ENCODE assay signal across 14 cellular contexts in genomic region chr17:40500190-40500589, GRCh38. TPM values are rescaled to one million over a fixed set of nuclear protein-coding genes. Genes with fewer than 3 reads are reported as not detected.
DNase-seq lines count a peak whose midpoint lies in the region; ATAC-seq, FAIRE-seq and TF ChIP-seq lines count a peak whose summit lies in the region.
"Had no signal": no experiment of that assay in that cellular context is flagged by ENCODE, and none has a peak within 500 bp of the region (broad histone marks: within the 10 kb centered on the region; RNA-seq: fewer than 3 reads in every experiment).

No MANE protein-coding gene starts in this region.

- H4K20me1 ChIP-seq in GM23248 (ENCODE audit: insufficient read depth) (no peaks in the 10 kb centered on the region), keratinocyte (ENCODE audit: control insufficient read depth, extremely low read depth, insufficient read depth, low read length) (peaks cover 50% of the 10 kb centered on the region)

- in situ Hi-C loops in GM23248 (cut with MboI) (no loop called here), gastrocnemius medialis (cut with MboI; ENCODE audit: low sequenced_read_pairs in 4 of 4) (no loop called here), HAP-1 (cut with MboI; ENCODE audit: low sequenced_read_pairs) (no loop called here)

- H3K9me3 ChIP-seq in GM23248 (ENCODE audit: low read depth): no peaks in the 10 kb centered on the region
- peaks cover 4% of the 10 kb centered on the region for H3K9me3 ChIP-seq in adipocyte (ENCODE audit: control insufficient read depth, low read length)
- no peaks in the 10 kb centered on the region for H3K9me3 ChIP-seq in keratinocyte (ENCODE audit: control insufficient read depth, low read depth, low read length)
- no peaks in the 10 kb centered on the region for H3K9me3 ChIP-seq in gastrocnemius medialis
- no peaks in the 10 kb centered on the region for H3K9me3 ChIP-seq in HAP-1
- H3K9me3 ChIP-seq: BE2C had no signal

- H3K9ac ChIP-seq in GM23248 (peak overlapping the region; percentile 35; the same call in 1 of the 2 replicates), adipocyte (ENCODE audit: low read length) (peak overlapping the region; percentile 78), keratinocyte (ENCODE audit: control insufficient read depth, extremely low read depth, insufficient read depth, low read length) (peak overlapping the region; percentile 99)

- DNase-seq in GM23248 (no peak), adipocyte (ENCODE audit: low read depth) (no peak), keratinocyte (ENCODE audit: low read depth, low spot score) (no peak), gastrocnemius medialis (no peak), foreskin fibroblast (no peak), HAP-1 (ENCODE audit: low spot score in 2 of 2) (no peak), cerebellum (ENCODE audit: low spot score) (no peak), HCEC 1CT (no peak)
- DNase-seq: KG1 had no signal

- no peaks in the 10 kb centered on the region for H3K27me3 ChIP-seq in GM23248 (replicated peaks; ENCODE audit: insufficient read depth)
- H3K27me3 ChIP-seq in adipocyte (replicated peaks; ENCODE audit: control insufficient read depth, insufficient read depth, low read length): no peaks in the 10 kb centered on the region
- H3K27me3 ChIP-seq in keratinocyte (ENCODE audit: control insufficient read depth, extremely low read depth, insufficient read depth, low read length): no peaks in the 10 kb centered on the region
- H3K27me3 ChIP-seq in gastrocnemius medialis: no peaks in the 10 kb centered on the region
- no peaks in the 10 kb centered on the region for H3K27me3 ChIP-seq in HAP-1 (ENCODE audit: low read depth)
- H3K27me3 ChIP-seq: BE2C had no signal

- no peak overlapping the region for H2AFZ ChIP-seq in GM23248
- H2AFZ ChIP-seq in keratinocyte (ENCODE audit: control insufficient read depth, low read length): no peak overlapping the region

- dilution Hi-C loops in keratinocyte (cut with MboI; ENCODE audit: extremely low pct_ligation_motif_present, low sequenced_read_pairs): no loop called here

- no peak for TF ChIP-seq CTCF in keratinocyte (optimal IDR thresholded peaks at IDR 0.05 in 1 of 3, IDR thresholded peaks at IDR 0.05 in 1 of 3, conservative IDR thresholded peaks at IDR 0.05 in 1 of 3; ENCODE audit: extremely low read depth in 1 of 3, insufficient read depth in 2 of 3, low read length in 3 of 3)
- TF ChIP-seq CTCF in gastrocnemius medialis (IDR thresholded peaks at IDR 0.05 in 4 of 5, conservative IDR thresholded peaks at IDR 0.05 in 1 of 5): no peak
- no peak for TF ChIP-seq CTCF in foreskin fibroblast (IDR thresholded peaks at IDR 0.05; ENCODE audit: low read depth, low read length)

- H3K4me1 ChIP-seq in GM23248 (ENCODE audit: insufficient read depth): peaks cover 28% of the 10 kb centered on the region
- peaks cover 27% of the 10 kb centered on the region for H3K4me1 ChIP-seq in adipocyte (ENCODE audit: control insufficient read depth, insufficient read depth, low read length)
- H3K4me1 ChIP-seq in keratinocyte (ENCODE audit: control insufficient read depth, extremely low read depth, insufficient read depth, low read length): peaks cover 41% of the 10 kb centered on the region
- H3K4me1 ChIP-seq in gastrocnemius medialis: peaks cover 16 to 18% of the 10 kb centered on the region in 2 donors
- peaks cover 23% of the 10 kb centered on the region for H3K4me1 ChIP-seq in HAP-1

- no peak for ATAC-seq in gastrocnemius medialis
- ATAC-seq: activated naive CD4-positive, alpha-beta T cell treated with anti-CD3 and anti-CD28 coated beads, Interleukin-2, amount 50 U/mL, for 72 hours had no signal

- peaks cover 4% of the 10 kb centered on the region for H3K9me1 ChIP-seq in keratinocyte (ENCODE audit: control insufficient read depth, extremely low read depth, insufficient read depth, low read length)

- H3K27ac ChIP-seq in GM23248 (peak overlapping the region; percentile 47), keratinocyte (ENCODE audit: control insufficient read depth, insufficient read depth, low read length) (peak overlapping the region; percentile 94), gastrocnemius medialis (peak overlapping the region in 3 of 4 donors; percentile 55 to 76 (median 70))

- H3K36me3 ChIP-seq in GM23248 (ENCODE audit: low read depth): no peaks in the 10 kb centered on the region
- H3K36me3 ChIP-seq in adipocyte (ENCODE audit: control insufficient read depth, insufficient read depth, low read length, severe bottlenecking): no peaks in the 10 kb centered on the region
- peaks cover 22 to 50% of the 10 kb centered on the region in 2 experiments for H3K36me3 ChIP-seq in keratinocyte (ENCODE audit: control insufficient read depth in 2 of 2, extremely low read depth in 1 of 2, insufficient read depth in 2 of 2, low read length in 2 of 2)
- H3K36me3 ChIP-seq in gastrocnemius medialis: no peaks in the 10 kb centered on the region
- H3K36me3 ChIP-seq in HAP-1 (replicated peaks): no peaks in the 10 kb centered on the region
- H3K36me3 ChIP-seq: BE2C, heart right ventricle had no signal

- peak overlapping the region; percentile 40 for H3K4me2 ChIP-seq in GM23248 (ENCODE audit: unreplicated experiment)
- H3K4me2 ChIP-seq in keratinocyte (ENCODE audit: control insufficient read depth, extremely low read depth, insufficient read depth, low read depth, low read length): peak overlapping the region; percentile 98

- 94 to 95% methylated on average over 11 of the region's 11 CpGs for WGBS in GM23248 (ENCODE audit: low coverage in 1 of 2, low lambda C conversion rate in 2 of 2, missing lambda C conversion rate in 2 of 2), 2 experiments

- peaks cover 14% of the 10 kb centered on the region for H3F3A ChIP-seq in GM23248 (ENCODE audit: insufficient read depth)

- TF ChIP-seq POLR2A in gastrocnemius medialis (IDR thresholded peaks at IDR 0.05): no peak

- intact Hi-C loops in gastrocnemius medialis (cut with DNase I; ENCODE audit: low total_unique reads): no loop called here

- no peak for FAIRE-seq in keratinocyte (lab: Jason Lieb, UNC)

- H3K9me2 ChIP-seq in GM23248 (ENCODE audit: insufficient read depth): no peaks in the 10 kb centered on the region

- H3K4me3 ChIP-seq in GM23248 (no peak overlapping the region), adipocyte (ENCODE audit: low read length) (no peak overlapping the region), keratinocyte (ENCODE audit: control insufficient read depth in 2 of 3, extremely low read depth in 1 of 3, insufficient read depth in 2 of 3, low read depth in 1 of 3, low read length in 3 of 3) (peak overlapping the region; percentile 79 to 98 (median 91)), gastrocnemius medialis (no peak overlapping the region), foreskin fibroblast (ENCODE audit: low read depth in 1 of 2, low read length in 2 of 2) (no peak overlapping the region), HAP-1 (no peak overlapping the region)

- H3K79me2 ChIP-seq in GM23248 (ENCODE audit: insufficient read depth) (no peaks in the 10 kb centered on the region), keratinocyte (ENCODE audit: control insufficient read depth, insufficient read depth, low read length) (peaks cover 73% of the 10 kb centered on the region)

RNA-seq across cellular contexts. Expression of gene TNS4, which starts 1.2 kb away (rescaled TPM):
- not detected in 2 replicates for total RNA-seq in GM23248 (2014; rRNA removed; shearing (Covaris generic))
- polyA plus RNA-seq in GM23248 (2016; fragmentation: Nextera tagmentation; extraction: Ambion mirVana) (0.20 and 0.44 TPM in 2 replicates), keratinocyte (129 to 171 TPM (median 160 TPM) in 3 replicates)
- polyA plus RNA-seq in keratinocyte (2011; ENCODE audit: low read depth): 182 TPM
- polyA plus RNA-seq in keratinocyte (2011; cell fraction: cytosol; rRNA removed): 162 and 255 TPM in 2 replicates
- polyA plus RNA-seq in keratinocyte (2011; cell fraction: nucleus; rRNA removed): 758 and 1,104 TPM in 2 replicates
- polyA plus RNA-seq in keratinocyte (2012; ENCODE audit: low replicate concordance): 221 and 630 TPM in 2 replicates
- 229 to 1,669 TPM (median 398 TPM) in 3 replicates for polyA minus RNA-seq in keratinocyte
- polyA minus RNA-seq in keratinocyte (2011; cell fraction: cytosol; rRNA and poly(A)+ RNA removed): 367 TPM
- polyA minus RNA-seq in keratinocyte (2011; cell fraction: nucleus; rRNA and poly(A)+ RNA removed): 523 and 706 TPM in 2 replicates
- total RNA-seq in gastrocnemius medialis (under 1 TPM in 1 of 4 donors, not detected in 3; 0.18 TPM), cerebellum (not detected)
- total RNA-seq: H4, subcutaneous adipose tissue had no signal

RNA-seq across cellular contexts. Expression of gene IGFBP4, which starts 56.9 kb away (rescaled TPM):
- total RNA-seq in GM23248 (2014; rRNA removed; shearing (Covaris generic)): 361 and 408 TPM in 2 replicates
- polyA plus RNA-seq in GM23248 (2016; fragmentation: Nextera tagmentation; extraction: Ambion mirVana) (1,209 and 1,277 TPM in 2 replicates), keratinocyte (6.0 to 13.8 TPM (median 6.8 TPM) in 3 replicates)
- polyA plus RNA-seq in keratinocyte (2011; ENCODE audit: low read depth): 0.44 TPM
- polyA plus RNA-seq in keratinocyte (2011; cell fraction: cytosol; rRNA removed): 9.2 and 12.4 TPM in 2 replicates
- 6.5 and 10.0 TPM in 2 replicates for polyA plus RNA-seq in keratinocyte (2011; cell fraction: nucleus; rRNA removed)
- 5.1 and 17.9 TPM in 2 replicates for polyA plus RNA-seq in keratinocyte (2012; ENCODE audit: low replicate concordance)
- polyA minus RNA-seq in keratinocyte: 6.8 to 30.7 TPM (median 7.6 TPM) in 3 replicates
- 15.9 TPM for polyA minus RNA-seq in keratinocyte (2011; cell fraction: cytosol; rRNA and poly(A)+ RNA removed)
- polyA minus RNA-seq in keratinocyte (2011; cell fraction: nucleus; rRNA and poly(A)+ RNA removed): 3.8 and 6.0 TPM in 2 replicates
- total RNA-seq in gastrocnemius medialis (10 to 100 TPM; 14.5 to 56.8 (median 36.5) TPM), cerebellum (14.5 TPM)

Comparison
In these comparisons a context has a peak if more than half of its experiments do, and no peak if none do; other contexts are left out.
1. H3K4me3 ChIP-seq: peak in keratinocyte (3 of 3); none in GM23248 (single experiment), adipocyte (single experiment), gastrocnemius medialis (0 of 4), foreskin fibroblast (0 of 2) and HAP-1 (single experiment).
2. H3K9ac ChIP-seq: peak in every context shown above with its lines; median percentile 99 in keratinocyte; 78 in adipocyte; 35 in GM23248.
3. Peak in every context shown above with its lines, with median percentiles within 50 percentile points of each other: H3K27ac ChIP-seq.